33 cellular contexts compared by ENCODE assay signal in the genomic region with DNA sequence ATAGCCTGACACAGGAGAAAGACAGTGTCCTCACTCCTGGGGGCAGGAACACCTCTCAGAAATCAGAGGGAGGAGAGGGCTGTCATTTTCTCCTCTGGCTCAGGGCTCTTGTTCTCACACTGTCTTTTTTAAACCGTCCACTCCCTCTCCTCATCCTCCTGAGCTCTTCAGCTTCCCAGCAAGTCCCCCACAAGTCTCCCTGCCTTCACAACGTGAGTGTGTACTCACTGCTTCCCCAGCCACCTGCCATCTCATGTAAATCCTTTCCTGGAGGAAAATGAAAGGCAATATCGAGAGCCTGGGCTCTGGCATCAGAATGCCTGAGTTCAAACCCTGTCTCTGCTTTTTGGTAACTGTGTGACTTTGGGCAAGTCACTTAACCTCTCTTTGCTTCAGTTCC. TPM values are rescaled to one million over a fixed set of nuclear protein-coding genes. Genes with fewer than 3 reads are reported as not detected.
"Had no signal": no experiment of that assay in that cellular context is flagged by ENCODE, and none has a peak within 500 bp of the region (broad histone marks: within the 10 kb centered on the region; RNA-seq: fewer than 3 reads in every experiment).

No MANE protein-coding gene starts in this region.

- H3K36me3 ChIP-seq: breast epithelium, cardiac muscle cell, colonic mucosa, esophagus muscularis mucosa, gastrocnemius medialis, heart left ventricle had no signal

- DNase-seq: activated B cell treated with CpG ODN at 0.5 μM for 24 hours; activated CD4-positive, alpha-beta T cell treated with anti-CD3 and anti-CD28 coated beads for 48 hours; activated CD4-positive, alpha-beta T cell treated with anti-CD3 and anti-CD28 coated beads, Interleukin-2, amount 50 U/mL, for 1 hour; activated CD4-positive, alpha-beta T cell treated with anti-CD3 and anti-CD28 coated beads, Interleukin-2, amount 50 U/mL, for 48 hours; activated CD8-positive, alpha-beta memory T cell treated with anti-CD3 and anti-CD28 coated beads for 24 hours; activated CD8-positive, alpha-beta T cell treated with anti-CD3 and anti-CD28 coated beads for 36 hours; activated gamma-delta T cell; activated naive CD4-positive, alpha-beta T cell; activated naive CD4-positive, alpha-beta T cell treated with anti-CD3 and anti-CD28 coated beads, Interleukin-2, amount 10 ng/mL, durations not matched to agents 7 days and 5 days; activated T-cell treated with anti-CD3 and anti-CD28 coated beads, Interleukin-2, amount 50 U/mL, for 4 hours; amniotic stem cell; aorta; body of pancreas; central memory CD4-positive, alpha-beta T cell; cerebellar nuclear complex; colonic mucosa; effector CD8-positive, alpha-beta T cell; foreskin keratinocyte; gastrocnemius medialis; glutamatergic neuron; heart left ventricle; hypothalamus; T-helper 2 cell had no signal

- H3K27ac ChIP-seq: body of pancreas, breast epithelium, cardiac muscle cell, colonic mucosa, esophagus muscularis mucosa, foreskin keratinocyte, gastrocnemius medialis, heart left ventricle, VCaP had no signal

- H3K4me3 ChIP-seq: body of pancreas, breast epithelium, cardiac muscle cell, colonic mucosa, esophagus muscularis mucosa, gastrocnemius medialis, heart left ventricle had no signal

- H3K36me3 Mint-ChIP-seq: activated naive CD4-positive, alpha-beta T cell treated with anti-CD3 and anti-CD28 coated beads, Interleukin-2, amount 10 ng/mL, durations not matched to agents 7 days and 5 days; activated naive CD8-positive, alpha-beta T cell had no signal

- H3K27me3 ChIP-seq: body of pancreas, breast epithelium, cardiac muscle cell, colonic mucosa, esophagus muscularis mucosa, foreskin keratinocyte, gastrocnemius medialis, heart left ventricle had no signal

- H3K4me1 Mint-ChIP-seq: activated B cell treated with CpG ODN at 0.5 μM for 24 hours; activated naive CD4-positive, alpha-beta T cell treated with anti-CD3 and anti-CD28 coated beads, Interleukin-2, amount 10 ng/mL, durations not matched to agents 7 days and 5 days had no signal

- H3K27ac Mint-ChIP-seq: activated B cell treated with CpG ODN at 0.5 μM for 24 hours; activated CD8-positive, alpha-beta T cell treated with anti-CD3 and anti-CD28 coated beads for 36 hours; activated naive CD4-positive, alpha-beta T cell treated with anti-CD3 and anti-CD28 coated beads, Interleukin-2, amount 10 ng/mL, durations not matched to agents 7 days and 5 days; activated naive CD8-positive, alpha-beta T cell had no signal

- H3K9me3 ChIP-seq: body of pancreas, breast epithelium, colonic mucosa, esophagus muscularis mucosa, gastrocnemius medialis, heart left ventricle had no signal

- H3K9me3 Mint-ChIP-seq: activated B cell treated with CpG ODN at 0.5 μM for 24 hours; activated CD8-positive, alpha-beta T cell treated with anti-CD3 and anti-CD28 coated beads for 36 hours; activated naive CD4-positive, alpha-beta T cell treated with anti-CD3 and anti-CD28 coated beads, Interleukin-2, amount 10 ng/mL, durations not matched to agents 7 days and 5 days; activated T-cell treated with anti-CD3 and anti-CD28 coated beads, Interleukin-2, amount 50 U/mL, for 4 hours had no signal

- H3K4me3 Mint-ChIP-seq: activated B cell treated with CpG ODN at 0.5 μM for 24 hours; activated CD8-positive, alpha-beta T cell treated with anti-CD3 and anti-CD28 coated beads for 36 hours; activated naive CD4-positive, alpha-beta T cell treated with anti-CD3 and anti-CD28 coated beads, Interleukin-2, amount 10 ng/mL, durations not matched to agents 7 days and 5 days; activated naive CD8-positive, alpha-beta T cell; activated T-cell treated with anti-CD3 and anti-CD28 coated beads, Interleukin-2, amount 50 U/mL, for 4 hours had no signal

- H3K4me1 ChIP-seq: breast epithelium, colonic mucosa, esophagus muscularis mucosa, foreskin keratinocyte, gastrocnemius medialis had no signal

- ATAC-seq: activated CD4-positive, CD25-positive, alpha-beta regulatory T cell treated with anti-CD3 and anti-CD28 coated beads, Interleukin-2, amount 50 U/mL, for 24 hours; activated CD8-positive, alpha-beta T cell treated with anti-CD3 and anti-CD28 coated beads for 36 hours; activated T-cell treated with anti-CD3 and anti-CD28 coated beads, Interleukin-2, amount 50 U/mL, for 4 hours; body of pancreas; foreskin keratinocyte; gastrocnemius medialis; heart left ventricle had no signal

RNA-seq across cellular contexts. Expression of gene LLCFC1, which starts 5.7 kb away (rescaled TPM):
- total RNA-seq: activated B cell treated with CpG ODN at 0.5 μM for 24 hours; activated CD8-positive, alpha-beta T cell treated with anti-CD3 and anti-CD28 coated beads for 36 hours; activated T-cell treated with anti-CD3 and anti-CD28 coated beads, Interleukin-2, amount 50 U/mL, for 4 hours; aorta; body of pancreas; breast epithelium; cardiac muscle cell; colonic mucosa; dermis microvascular lymphatic vessel endothelial cell; epithelial cell of proximal tubule; esophagus muscularis mucosa; foreskin keratinocyte; gastrocnemius medialis; heart left ventricle; T-helper 1 cell treated with Interleukin-12 subunit alpha and Interleukin-12 subunit beta and Interleukin-4 antibody, amounts not matched to agents 30 ng/mL and 1 ng/mL, for 36 hours had no signal
- polyA plus RNA-seq: adipose tissue, aorta, cardiac muscle cell, foreskin keratinocyte, heart left ventricle had no signal

RNA-seq across cellular contexts. Expression of gene TRPV5, which starts 11.5 kb away (rescaled TPM):
- total RNA-seq: activated CD8-positive, alpha-beta T cell treated with anti-CD3 and anti-CD28 coated beads for 36 hours; activated T-cell treated with anti-CD3 and anti-CD28 coated beads, Interleukin-2, amount 50 U/mL, for 4 hours; aorta; body of pancreas; cardiac muscle cell; colonic mucosa; dermis microvascular lymphatic vessel endothelial cell; epithelial cell of proximal tubule; foreskin keratinocyte; gastrocnemius medialis; heart left ventricle; T-helper 1 cell treated with Interleukin-12 subunit alpha and Interleukin-12 subunit beta and Interleukin-4 antibody, amounts not matched to agents 30 ng/mL and 1 ng/mL, for 36 hours had no signal
- polyA plus RNA-seq: aorta, cardiac muscle cell, foreskin keratinocyte, heart left ventricle had no signal

RNA-seq across cellular contexts. Expression of gene KEL, which starts 17.2 kb away (rescaled TPM):
- total RNA-seq: foreskin keratinocyte, gastrocnemius medialis had no signal

RNA-seq across cellular contexts. Expression of gene TRPV6, which starts 59.5 kb away (rescaled TPM):
- total RNA-seq: activated B cell treated with CpG ODN at 0.5 μM for 24 hours; activated CD8-positive, alpha-beta T cell treated with anti-CD3 and anti-CD28 coated beads for 36 hours; activated T-cell treated with anti-CD3 and anti-CD28 coated beads, Interleukin-2, amount 50 U/mL, for 4 hours; dermis microvascular lymphatic vessel endothelial cell; esophagus muscularis mucosa; gastrocnemius medialis; T-helper 1 cell treated with Interleukin-12 subunit alpha and Interleukin-12 subunit beta and Interleukin-4 antibody, amounts not matched to agents 30 ng/mL and 1 ng/mL, for 36 hours had no signal
- polyA plus RNA-seq: cardiac muscle cell, heart left ventricle had no signal
